In genomic region chr7:99558306-99559275, GRCh38 we compare ENCODE assay signal across 8 cellular contexts.
A peak's percentile ranks its signal among the peaks of the same experiment; 100 is the strongest.
DNase-seq lines count a peak whose midpoint lies in the region; ATAC-seq lines count a peak whose summit lies in the region.

Gene ZNF655 (plus strand): TSS chr7:99558642. CDS start chr7:99560560, 1,918 bp downstream.

- ATAC-seq in GM18870 (IDR thresholded peaks at IDR 0.05; ENCODE audit: unreplicated experiment): peak; percentile 51
- peak; percentile 73 for ATAC-seq in HG03108 (IDR thresholded peaks at IDR 0.05; ENCODE audit: unreplicated experiment)
- peak; percentile 86 to 88 for ATAC-seq in activated CD4-positive, CD25-positive, alpha-beta regulatory T cell treated with anti-CD3 and anti-CD28 coated beads, Interleukin-2, amount 50 U/mL, for 24 hours

- H3K79me2 ChIP-seq in ACC112 (ENCODE audit: control insufficient read depth, insufficient read depth, low read length, unreplicated experiment): peaks cover 53% of the 10 kb centered on the region

- H3K27ac ChIP-seq in ACC112 (ENCODE audit: low read depth, low read length): peak within 1 kb of the TSS; percentile 85

- peaks cover 22% of the 10 kb centered on the region for H3K36me3 ChIP-seq in ACC112 (ENCODE audit: insufficient read depth, low read length)

- peak within 1 kb of the TSS; percentile 45 for H2AFZ ChIP-seq in ACC112 (ENCODE audit: low read length, unreplicated experiment)

- peaks cover 39% of the 10 kb centered on the region for H3K4me1 ChIP-seq in ACC112 (ENCODE audit: control insufficient read depth, insufficient read depth, low read length, unreplicated experiment)

- no peaks in the 10 kb centered on the region for H3K27me3 ChIP-seq in ACC112 (ENCODE audit: insufficient read depth, low read length)

- peak within 1 kb of the TSS; percentile 96 for H3K4me3 ChIP-seq in ACC112 (ENCODE audit: low read depth, low read length)

- DNase-seq in NCI-H2227 treated with DMSO at 0.1 percent for 48 hours (lab: John Stamatoyannopoulos, UW) (peak; percentile 89), iris pigment epithelial cell (ENCODE audit: low read depth) (peak; percentile 84)
- DNase-seq in central memory CD4-positive, alpha-beta T cell: peak; percentile 91
- DNase-seq in stimulated activated CD4-positive, alpha-beta T cell treated with anti-CD3 and anti-CD28 coated beads, Interleukin-12 subunit alpha, Interleukin-12 subunit beta, amount 100 ng/mL, for 4 hours: peak; percentile 78

Comparison
In these comparisons a context has a peak if more than half of its experiments do, and no peak if none do; other contexts are left out.
1. Peak in every context shown above with its lines: DNase-seq, ATAC-seq, H3K4me3 ChIP-seq and H3K27ac ChIP-seq.